10 cellular contexts compared by ENCODE assay signal in genomic region chr6:25485820-25486559, GRCh38.
DNase-seq lines count a peak whose midpoint lies in the region; ATAC-seq, FAIRE-seq and TF ChIP-seq lines count a peak whose summit lies in the region.
"Had no signal": no experiment of that assay in that cellular context is flagged by ENCODE, and none has a peak within 500 bp of the region (broad histone marks: within the 10 kb centered on the region; RNA-seq: fewer than 3 reads in every experiment).

No MANE protein-coding gene starts in this region.

- peaks cover 1% of the 10 kb centered on the region for H3K27me3 Mint-ChIP-seq in brain
- no peaks in the 10 kb centered on the region for H3K27me3 Mint-ChIP-seq in activated T-cell treated with anti-CD3 and anti-CD28 coated beads, Interleukin-2, amount 50 U/mL, for 4 hours (ENCODE audit: low read depth)

- no peak for TF ChIP-seq RAD21 in Ishikawa (IDR thresholded peaks at IDR 0.05; ENCODE audit: low read depth)

- H3K27ac ChIP-seq in pancreas = no peak overlapping the region
- H3K27ac ChIP-seq: SJSA1, upper lobe of left lung had no signal

- intact Hi-C loops in pancreas (cut with DNase I) = loop anchor here in 2 of 3 donors (5.0 to 10.0 kb wide), 2 partner anchors 211 to 219 kb away; partner anchors contain the start of gene CARMIL1 (in 1 of the 2)

- ATAC-seq in pancreas = peak; percentile 28 to 49 (median 44)
- ATAC-seq in activated T-cell treated with anti-CD3 and anti-CD28 coated beads, Interleukin-2, amount 50 U/mL, for 4 hours = no peak
- ATAC-seq in GM19035 (IDR thresholded peaks at IDR 0.05; ENCODE audit: unreplicated experiment) = no peak

- H3K4me3 Mint-ChIP-seq in brain = peak overlapping the region in 3 of 5 experiments; percentile 10 to 71 (median 54)
- H3K4me3 Mint-ChIP-seq in activated T-cell treated with anti-CD3 and anti-CD28 coated beads, Interleukin-2, amount 50 U/mL, for 4 hours = no peak overlapping the region

- no peaks in the 10 kb centered on the region for H3K27me3 ChIP-seq in pancreas
- H3K27me3 ChIP-seq: SJSA1, upper lobe of left lung had no signal

- no peak for TF ChIP-seq CTCF in brain (conservative IDR thresholded peaks at IDR 0.05)
- no peak for TF ChIP-seq CTCF in pancreas (IDR thresholded peaks at IDR 0.05)

- 14 to 16% methylated on average over 8 of the region's 8 CpGs for WGBS in pancreas, 2 donors

- no peak for TF ChIP-seq EP300 in Ishikawa (IDR thresholded peaks at IDR 0.05; ENCODE audit: borderline replicate concordance)

- no peaks in the 10 kb centered on the region for H3K36me3 ChIP-seq in pancreas

- no peak overlapping the region for H3K4me3 ChIP-seq in pancreas
- H3K4me3 ChIP-seq: SJSA1, upper lobe of left lung had no signal

- H3K36me3 Mint-ChIP-seq in brain = no peaks in the 10 kb centered on the region
- H3K36me3 Mint-ChIP-seq in activated T-cell treated with anti-CD3 and anti-CD28 coated beads, Interleukin-2, amount 50 U/mL, for 4 hours (ENCODE audit: insufficient read depth) = peaks cover 9% of the 10 kb centered on the region

- peak; percentile 97 for DNase-seq in NCI-H345 (lab: John Stamatoyannopoulos, UW)
- DNase-seq in pancreas = peak in 3 of 6 donors; percentile 17 to 62 (median 41)
- no peak for DNase-seq in NK-92 (lab: John Stamatoyannopoulos, UW; ENCODE audit: unreplicated experiment)
- DNase-seq in stimulated activated CD4-positive, alpha-beta T cell treated with anti-CD3 and anti-CD28 coated beads, Interleukin-4, amount 100 ng/mL, for 1 hour = no peak
- DNase-seq in activated T-cell treated with anti-CD3 and anti-CD28 coated beads, Interleukin-2, amount 50 U/mL, for 4 hours = no peak
- DNase-seq: upper lobe of left lung had no signal

- no peak for FAIRE-seq in pancreas (lab: Jason Lieb, UNC)

- H3K4me1 ChIP-seq in pancreas = peaks cover 6 to 23% (median 8%) of the 10 kb centered on the region in 3 donors
- H3K4me1 ChIP-seq: SJSA1 had no signal

- H3K9me3 ChIP-seq in pancreas = no peaks in the 10 kb centered on the region
- H3K9me3 ChIP-seq: SJSA1, upper lobe of left lung had no signal

- no peaks in the 10 kb centered on the region for H3K9me3 Mint-ChIP-seq in brain
- H3K9me3 Mint-ChIP-seq in activated T-cell treated with anti-CD3 and anti-CD28 coated beads, Interleukin-2, amount 50 U/mL, for 4 hours = no peaks in the 10 kb centered on the region

- peak overlapping the region; percentile 12 to 94 (median 85) for H3K27ac Mint-ChIP-seq in brain

- H3K4me1 Mint-ChIP-seq in brain = peaks cover 73% of the 10 kb centered on the region
- peaks cover 4% of the 10 kb centered on the region for H3K4me1 Mint-ChIP-seq in activated T-cell treated with anti-CD3 and anti-CD28 coated beads, Interleukin-2, amount 50 U/mL, for 4 hours (ENCODE audit: low read depth)

TF ChIP-seq in Ishikawa, 13 proteins besides CTCF, POLR2A, EP300 and RAD21:
- TF ChIP-seq NFIC (IDR thresholded peaks at IDR 0.05) (0 out of 2 replicates have a peak, but pooled peaks have one; percentile 12), USF1 (IDR thresholded peaks at IDR 0.05) (no peak)

Comparison
In these comparisons a context has a peak if more than half of its experiments do, and no peak if none do; other contexts are left out.
1. ATAC-seq: peak in pancreas (4 of 4); none in activated T-cell treated with anti-CD3 and anti-CD28 coated beads, Interleukin-2, amount 50 U/mL, for 4 hours (0 of 2) and GM19035 (single experiment).